In genomic region chr4:185773419-185773818, GRCh38 we compare ENCODE assay signal across 11 cellular contexts. TPM values are rescaled to one million over a fixed set of nuclear protein-coding genes. Genes with fewer than 3 reads are reported as not detected.
A peak's percentile ranks its signal among the peaks of the same experiment; 100 is the strongest.
DNase-seq lines count a peak whose midpoint lies in the region; ATAC-seq and TF ChIP-seq lines count a peak whose summit lies in the region.
"Had no signal": no experiment of that assay in that cellular context is flagged by ENCODE, and none has a peak within 500 bp of the region (broad histone marks: within the 10 kb centered on the region; RNA-seq: fewer than 3 reads in every experiment).

No MANE protein-coding gene starts in this region.

- H3K4me2 ChIP-seq in neural progenitor cell: peak overlapping the region; percentile 25

- H3K4me3 Mint-ChIP-seq in neural progenitor cell: peak overlapping the region; percentile 49

- no peaks in the 10 kb centered on the region for H3K27me3 Mint-ChIP-seq in neural progenitor cell (ENCODE audit: insufficient read depth, low read depth)

- H3K4me1 ChIP-seq in ascending aorta (peaks cover 0 to 24% of the 10 kb centered on the region in 2 donors), left ventricle myocardium inferior (peaks cover 74% of the 10 kb centered on the region), neural progenitor cell (peaks cover 30% of the 10 kb centered on the region), urinary bladder (ENCODE audit: insufficient read depth) (no peaks in the 10 kb centered on the region)

- H4K20me1 ChIP-seq in neural progenitor cell (ENCODE audit: low read depth): no peaks in the 10 kb centered on the region

- DNase-seq in ascending aorta (ENCODE audit: low spot score in 2 of 2): no peak
- DNase-seq in left ventricle myocardium inferior: peak; percentile 40
- DNase-seq in neural progenitor cell (ENCODE audit: low spot score): peak; percentile 42
- DNase-seq in OCI-M1 (lab: John Stamatoyannopoulos, UW): no peak
- DNase-seq: Kasumi-1, NCI-H510A had no signal

- TF ChIP-seq CTCF in ascending aorta (IDR thresholded peaks at IDR 0.05): no peak
- no peak for TF ChIP-seq CTCF in left ventricle myocardium inferior (IDR thresholded peaks at IDR 0.05; ENCODE audit: borderline replicate concordance)
- TF ChIP-seq CTCF in neural progenitor cell (IDR thresholded peaks at IDR 0.05): no peak

- H3K9me3 Mint-ChIP-seq in neural progenitor cell: peaks cover 7% of the 10 kb centered on the region

- H3K9me3 ChIP-seq in ascending aorta: no peaks in the 10 kb centered on the region
- peaks cover 5% of the 10 kb centered on the region for H3K9me3 ChIP-seq in left ventricle myocardium inferior (replicated peaks)
- no peaks in the 10 kb centered on the region for H3K9me3 ChIP-seq in neural progenitor cell (ENCODE audit: low read depth)

- H3K36me3 ChIP-seq in ascending aorta: no peaks in the 10 kb centered on the region
- no peaks in the 10 kb centered on the region for H3K36me3 ChIP-seq in left ventricle myocardium inferior
- no peaks in the 10 kb centered on the region for H3K36me3 ChIP-seq in neural progenitor cell
- no peaks in the 10 kb centered on the region for H3K36me3 ChIP-seq in urinary bladder (ENCODE audit: insufficient read depth)

- H3K9ac ChIP-seq in neural progenitor cell: no peak overlapping the region

- H3K79me2 ChIP-seq in neural progenitor cell (ENCODE audit: low read depth): peaks cover 9% of the 10 kb centered on the region

- 39% methylated on average over 11 of the region's 11 CpGs for WGBS in urinary bladder

- H3F3A ChIP-seq in neural progenitor cell (ENCODE audit: low read depth): peaks cover 11% of the 10 kb centered on the region

- ATAC-seq in HG02973 (IDR thresholded peaks at IDR 0.05; ENCODE audit: unreplicated experiment) (no peak), GM21528 (IDR thresholded peaks at IDR 0.05; ENCODE audit: low FRiP score, unreplicated experiment) (no peak), HG03342 (IDR thresholded peaks at IDR 0.05; ENCODE audit: unreplicated experiment) (no peak)

- intact Hi-C loops in ascending aorta (cut with DNase I) (loop anchor here (2.0 kb wide), 3 partner anchors 35 to 117 kb away; no protein-coding TSS in a partner anchor), left ventricle myocardium inferior (cut with micrococcal nuclease) (no loop called here)

- peaks cover 41% of the 10 kb centered on the region for H3K4me1 Mint-ChIP-seq in neural progenitor cell

- H3K36me3 Mint-ChIP-seq in neural progenitor cell: peaks cover 14% of the 10 kb centered on the region

- H3K27ac ChIP-seq in ascending aorta (peak overlapping the region; percentile 52 to 81), left ventricle myocardium inferior (replicated peaks) (peak overlapping the region; percentile 90), neural progenitor cell (no peak overlapping the region), urinary bladder (ENCODE audit: low read depth) (no peak overlapping the region)

- H3K27me3 ChIP-seq in ascending aorta (no peaks in the 10 kb centered on the region), left ventricle myocardium inferior (ENCODE audit: low read depth) (no peaks in the 10 kb centered on the region), neural progenitor cell (no peaks in the 10 kb centered on the region)

- H3K4me3 ChIP-seq in ascending aorta: peak overlapping the region; percentile 55 to 64
- H3K4me3 ChIP-seq in left ventricle myocardium inferior: peak overlapping the region; percentile 65
- no peak overlapping the region for H3K4me3 ChIP-seq in neural progenitor cell
- peak overlapping the region; percentile 8 for H3K4me3 ChIP-seq in urinary bladder (ENCODE audit: low read depth, low read length)

- no peak overlapping the region for H2AFZ ChIP-seq in neural progenitor cell (replicated peaks)

- no peak overlapping the region for H3K27ac Mint-ChIP-seq in neural progenitor cell

RNA-seq across cellular contexts. Expression of gene SORBS2, which starts 38.6 kb away (rescaled TPM):
- total RNA-seq in ascending aorta: 246 TPM
- 1,282 TPM for total RNA-seq in left ventricle myocardium inferior
- total RNA-seq in neural progenitor cell (ENCODE audit: low replicate concordance): 13.5 and 15.7 TPM in 2 replicates
- total RNA-seq in urinary bladder: 83.4 TPM
- polyA plus RNA-seq in urinary bladder: 493 TPM
- total RNA-seq: T-helper 1 cell treated with Interleukin-12 subunit alpha and Interleukin-12 subunit beta and Interleukin-4 antibody, amounts not matched to agents 30 ng/mL and 1 ng/mL, for 36 hours had no signal

Comparison
In these comparisons a context has a peak if more than half of its experiments do, and no peak if none do; other contexts are left out.
1. DNase-seq: peak in left ventricle myocardium inferior (single experiment) and neural progenitor cell (single experiment); none in ascending aorta (0 of 2) and OCI-M1 (single experiment).
2. H3K27ac ChIP-seq: peak in ascending aorta (2 of 2) and left ventricle myocardium inferior (single experiment); none in neural progenitor cell (single experiment) and urinary bladder (single experiment).